In genomic region chr18:65409266-65409665, GRCh38 we compare ENCODE assay signal across 22 cellular contexts.
DNase-seq lines count a peak whose midpoint lies in the region; ATAC-seq lines count a peak whose summit lies in the region.
"Had no signal": no experiment of that assay in that cellular context is flagged by ENCODE, and none has a peak within 500 bp of the region (broad histone marks: within the 10 kb centered on the region; RNA-seq: fewer than 3 reads in every experiment).

No MANE protein-coding gene starts in this region.

- H3K9me3 Mint-ChIP-seq in activated T-cell treated with anti-CD3 and anti-CD28 coated beads, Interleukin-2, amount 50 U/mL, for 4 hours: peaks cover 3% of the 10 kb centered on the region
- H3K9me3 Mint-ChIP-seq: GM23338, H9 had no signal

- H3K36me3 Mint-ChIP-seq in activated T-cell treated with anti-CD3 and anti-CD28 coated beads, Interleukin-2, amount 50 U/mL, for 4 hours (ENCODE audit: insufficient read depth): no peaks in the 10 kb centered on the region
- H3K36me3 Mint-ChIP-seq: CD8-positive, alpha-beta memory T cell had no signal

- no peak overlapping the region for H3K4me3 Mint-ChIP-seq in activated T-cell treated with anti-CD3 and anti-CD28 coated beads, Interleukin-2, amount 50 U/mL, for 4 hours
- H3K4me3 Mint-ChIP-seq: B cell; CD8-positive, alpha-beta memory T cell; GM23338; H9 had no signal

- no peaks in the 10 kb centered on the region for H3K4me1 Mint-ChIP-seq in activated T-cell treated with anti-CD3 and anti-CD28 coated beads, Interleukin-2, amount 50 U/mL, for 4 hours (ENCODE audit: low read depth)
- H3K4me1 Mint-ChIP-seq: B cell; CD8-positive, alpha-beta memory T cell; GM23338; H9 had no signal

- H3K27me3 Mint-ChIP-seq in activated T-cell treated with anti-CD3 and anti-CD28 coated beads, Interleukin-2, amount 50 U/mL, for 4 hours (ENCODE audit: low read depth): no peaks in the 10 kb centered on the region
- H3K27me3 Mint-ChIP-seq: B cell; CD8-positive, alpha-beta memory T cell had no signal

- no peak for ATAC-seq in activated T-cell treated with anti-CD3 and anti-CD28 coated beads, Interleukin-2, amount 50 U/mL, for 4 hours
- no peak for ATAC-seq in HG03025 (IDR thresholded peaks at IDR 0.05; ENCODE audit: low FRiP score, unreplicated experiment)
- ATAC-seq: GM23338, K562 had no signal

- DNase-seq in NCI-H2081 (lab: John Stamatoyannopoulos, UW): peak; percentile 11 to 57
- no peak for DNase-seq in NCI-H2081 treated with DMSO at 0.1 percent for 48 hours (lab: John Stamatoyannopoulos, UW)
- DNase-seq in NCI-H1105 treated with DMSO at 0.1 percent for 48 hours (lab: John Stamatoyannopoulos, UW): peak; percentile 80
- peak; percentile 96 for DNase-seq in NCI-H446 treated with DMSO at 0.1 percent for 48 hours (lab: John Stamatoyannopoulos, UW)
- peak; percentile 59 for DNase-seq in cerebellum (ENCODE audit: low spot score)
- no peak for DNase-seq in activated T-cell treated with anti-CD3 and anti-CD28 coated beads, Interleukin-2, amount 50 U/mL, for 4 hours
- DNase-seq in CD1c-positive myeloid dendritic cell (ENCODE audit: extremely low spot score): no peak
- DNase-seq: Calu3; CD8-positive, alpha-beta memory T cell; DMS53; H9; Kasumi-1; NCI-H187; NCI-H2107; NCI-H226; NCI-H82; Right ventricle myocardium superior; RPMI8226 had no signal

Comparison
In these comparisons a context has a peak if more than half of its experiments do, and no peak if none do; other contexts are left out.
1. DNase-seq: peak in NCI-H2081 (2 of 2), NCI-H1105 treated with DMSO at 0.1 percent for 48 hours (single experiment), NCI-H446 treated with DMSO at 0.1 percent for 48 hours (single experiment) and cerebellum (single experiment); none in NCI-H2081 treated with DMSO at 0.1 percent for 48 hours (single experiment), activated T-cell treated with anti-CD3 and anti-CD28 coated beads, Interleukin-2, amount 50 U/mL, for 4 hours (single experiment) and CD1c-positive myeloid dendritic cell (single experiment).